13 cellular contexts compared by ENCODE assay signal in the genomic region with DNA sequence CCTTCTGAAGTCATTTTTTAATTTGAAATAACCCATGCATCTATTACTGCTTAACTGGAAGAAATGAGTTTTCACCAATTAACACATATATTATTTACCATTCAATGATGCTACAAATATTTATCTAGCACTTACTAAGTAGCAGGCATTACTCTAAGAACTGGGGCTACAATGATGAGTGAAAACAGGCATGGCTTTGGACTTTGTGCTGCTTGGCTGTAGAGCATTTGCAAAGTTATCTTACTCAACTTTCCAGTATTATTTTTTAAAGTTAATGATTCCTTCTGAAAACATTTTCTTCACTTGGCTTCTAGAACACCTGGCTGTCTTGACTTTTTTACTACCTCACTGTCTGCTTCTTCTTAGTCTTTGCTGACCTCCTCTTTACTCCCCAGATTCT.
"Had no signal": no experiment of that assay in that cellular context is flagged by ENCODE, and none has a peak within 500 bp of the region (broad histone marks: within the 10 kb centered on the region; RNA-seq: fewer than 3 reads in every experiment).

No MANE protein-coding gene starts in this region.

- H3K27me3 ChIP-seq: adrenal gland, cardiac muscle cell, gastroesophageal sphincter, pancreas had no signal

- H3K9me3 ChIP-seq: adrenal gland, gastroesophageal sphincter, left ventricle myocardium inferior, pancreas, thoracic aorta had no signal

- H3K27ac ChIP-seq: adrenal gland, cardiac muscle cell, left ventricle myocardium inferior, pancreas had no signal

- H3K9me3 Mint-ChIP-seq: activated naive CD4-positive, alpha-beta T cell treated with anti-CD3 and anti-CD28 coated beads for 36 hours had no signal

- H3K4me3 ChIP-seq: adrenal gland, cardiac muscle cell, gastroesophageal sphincter, left ventricle myocardium inferior, pancreas, thoracic aorta had no signal

- H3K27ac Mint-ChIP-seq: activated naive CD4-positive, alpha-beta T cell treated with anti-CD3 and anti-CD28 coated beads for 36 hours had no signal

- H3K36me3 ChIP-seq: adrenal gland, pancreas, thoracic aorta had no signal

- ATAC-seq: gastroesophageal sphincter, pancreas had no signal

- DNase-seq: activated CD4-positive, alpha-beta T cell treated with anti-CD3 and anti-CD28 coated beads, Interleukin-2, amount 50 U/mL, for 1 hour; activated CD4-positive, CD25-positive, alpha-beta regulatory T cell; activated CD8-positive, alpha-beta memory T cell treated with anti-CD3 and anti-CD28 coated beads for 24 hours; activated naive CD4-positive, alpha-beta T cell treated with anti-CD3 and anti-CD28 coated beads for 36 hours; kidney; left ventricle myocardium inferior; mesenchymal stem cell; pancreas; stimulated activated CD4-positive, alpha-beta T cell treated with anti-CD3 and anti-CD28 coated beads, Interleukin-1b, Interleukin-23, amount 100 ng/mL, for 48 hours had no signal
